1 cellular context compared by ENCODE assay signal in the genomic region with DNA sequence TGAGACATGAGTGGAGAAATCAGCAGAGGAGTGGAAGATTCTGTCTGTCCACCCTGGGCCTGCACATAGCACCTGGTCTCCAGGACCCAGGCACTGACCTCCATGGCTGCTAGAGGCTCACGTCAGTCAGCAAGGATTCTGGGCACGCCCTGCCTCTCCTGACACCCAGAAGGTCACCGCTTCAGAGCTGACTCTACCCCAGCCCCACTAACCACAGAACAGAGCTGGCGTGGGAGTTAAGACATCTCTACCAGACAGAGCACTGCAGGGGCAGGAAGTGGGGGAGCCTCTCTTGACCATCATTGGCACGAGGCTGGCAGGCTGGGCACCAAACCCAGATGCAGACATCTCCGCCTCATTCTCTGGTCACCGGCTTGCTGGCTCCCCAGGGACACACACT.
TF ChIP-seq lines count a peak whose summit lies in the region.

No MANE protein-coding gene starts in this region.

TF ChIP-seq in H1, 55 proteins besides CTCF, POLR2A, EP300 and RAD21 (continued from another document):
- TF ChIP-seq YY1 (IDR thresholded peaks at IDR 0.05; ENCODE audit: low read depth, low read length) (no peak), FOSL1 (IDR thresholded peaks at IDR 0.05; ENCODE audit: insufficient read depth, low read depth, low read length) (no peak), GTF2F1 (IDR thresholded peaks at IDR 0.05; ENCODE audit: borderline replicate concordance, low read depth, low read length) (no peak), PHF8 (conservative IDR thresholded peaks at IDR 0.05; ENCODE audit: low read depth, low read length) (no peak), BRCA1 (IDR thresholded peaks at IDR 0.05; ENCODE audit: low read depth, low read length) (no peak), POU5F1 (IDR thresholded peaks at IDR 0.05; ENCODE audit: low read depth, low read length) (no peak), KDM1A (IDR thresholded peaks at IDR 0.05; ENCODE audit: borderline replicate concordance, low read length) (no peak), EGR1 (IDR thresholded peaks at IDR 0.05; ENCODE audit: borderline replicate concordance, low read depth, low read length) (no peak), SIX5 (IDR thresholded peaks at IDR 0.05; ENCODE audit: low read depth, low read length) (no peak), CHD1 (IDR thresholded peaks at IDR 0.05; ENCODE audit: low read depth, low read length) (no peak), RBBP5 (IDR thresholded peaks at IDR 0.05; ENCODE audit: borderline replicate concordance, low read depth, low read length) (no peak), SP2 (IDR thresholded peaks at IDR 0.05; ENCODE audit: low read length) (no peak)
- TF ChIP-seq, protein P1, sequence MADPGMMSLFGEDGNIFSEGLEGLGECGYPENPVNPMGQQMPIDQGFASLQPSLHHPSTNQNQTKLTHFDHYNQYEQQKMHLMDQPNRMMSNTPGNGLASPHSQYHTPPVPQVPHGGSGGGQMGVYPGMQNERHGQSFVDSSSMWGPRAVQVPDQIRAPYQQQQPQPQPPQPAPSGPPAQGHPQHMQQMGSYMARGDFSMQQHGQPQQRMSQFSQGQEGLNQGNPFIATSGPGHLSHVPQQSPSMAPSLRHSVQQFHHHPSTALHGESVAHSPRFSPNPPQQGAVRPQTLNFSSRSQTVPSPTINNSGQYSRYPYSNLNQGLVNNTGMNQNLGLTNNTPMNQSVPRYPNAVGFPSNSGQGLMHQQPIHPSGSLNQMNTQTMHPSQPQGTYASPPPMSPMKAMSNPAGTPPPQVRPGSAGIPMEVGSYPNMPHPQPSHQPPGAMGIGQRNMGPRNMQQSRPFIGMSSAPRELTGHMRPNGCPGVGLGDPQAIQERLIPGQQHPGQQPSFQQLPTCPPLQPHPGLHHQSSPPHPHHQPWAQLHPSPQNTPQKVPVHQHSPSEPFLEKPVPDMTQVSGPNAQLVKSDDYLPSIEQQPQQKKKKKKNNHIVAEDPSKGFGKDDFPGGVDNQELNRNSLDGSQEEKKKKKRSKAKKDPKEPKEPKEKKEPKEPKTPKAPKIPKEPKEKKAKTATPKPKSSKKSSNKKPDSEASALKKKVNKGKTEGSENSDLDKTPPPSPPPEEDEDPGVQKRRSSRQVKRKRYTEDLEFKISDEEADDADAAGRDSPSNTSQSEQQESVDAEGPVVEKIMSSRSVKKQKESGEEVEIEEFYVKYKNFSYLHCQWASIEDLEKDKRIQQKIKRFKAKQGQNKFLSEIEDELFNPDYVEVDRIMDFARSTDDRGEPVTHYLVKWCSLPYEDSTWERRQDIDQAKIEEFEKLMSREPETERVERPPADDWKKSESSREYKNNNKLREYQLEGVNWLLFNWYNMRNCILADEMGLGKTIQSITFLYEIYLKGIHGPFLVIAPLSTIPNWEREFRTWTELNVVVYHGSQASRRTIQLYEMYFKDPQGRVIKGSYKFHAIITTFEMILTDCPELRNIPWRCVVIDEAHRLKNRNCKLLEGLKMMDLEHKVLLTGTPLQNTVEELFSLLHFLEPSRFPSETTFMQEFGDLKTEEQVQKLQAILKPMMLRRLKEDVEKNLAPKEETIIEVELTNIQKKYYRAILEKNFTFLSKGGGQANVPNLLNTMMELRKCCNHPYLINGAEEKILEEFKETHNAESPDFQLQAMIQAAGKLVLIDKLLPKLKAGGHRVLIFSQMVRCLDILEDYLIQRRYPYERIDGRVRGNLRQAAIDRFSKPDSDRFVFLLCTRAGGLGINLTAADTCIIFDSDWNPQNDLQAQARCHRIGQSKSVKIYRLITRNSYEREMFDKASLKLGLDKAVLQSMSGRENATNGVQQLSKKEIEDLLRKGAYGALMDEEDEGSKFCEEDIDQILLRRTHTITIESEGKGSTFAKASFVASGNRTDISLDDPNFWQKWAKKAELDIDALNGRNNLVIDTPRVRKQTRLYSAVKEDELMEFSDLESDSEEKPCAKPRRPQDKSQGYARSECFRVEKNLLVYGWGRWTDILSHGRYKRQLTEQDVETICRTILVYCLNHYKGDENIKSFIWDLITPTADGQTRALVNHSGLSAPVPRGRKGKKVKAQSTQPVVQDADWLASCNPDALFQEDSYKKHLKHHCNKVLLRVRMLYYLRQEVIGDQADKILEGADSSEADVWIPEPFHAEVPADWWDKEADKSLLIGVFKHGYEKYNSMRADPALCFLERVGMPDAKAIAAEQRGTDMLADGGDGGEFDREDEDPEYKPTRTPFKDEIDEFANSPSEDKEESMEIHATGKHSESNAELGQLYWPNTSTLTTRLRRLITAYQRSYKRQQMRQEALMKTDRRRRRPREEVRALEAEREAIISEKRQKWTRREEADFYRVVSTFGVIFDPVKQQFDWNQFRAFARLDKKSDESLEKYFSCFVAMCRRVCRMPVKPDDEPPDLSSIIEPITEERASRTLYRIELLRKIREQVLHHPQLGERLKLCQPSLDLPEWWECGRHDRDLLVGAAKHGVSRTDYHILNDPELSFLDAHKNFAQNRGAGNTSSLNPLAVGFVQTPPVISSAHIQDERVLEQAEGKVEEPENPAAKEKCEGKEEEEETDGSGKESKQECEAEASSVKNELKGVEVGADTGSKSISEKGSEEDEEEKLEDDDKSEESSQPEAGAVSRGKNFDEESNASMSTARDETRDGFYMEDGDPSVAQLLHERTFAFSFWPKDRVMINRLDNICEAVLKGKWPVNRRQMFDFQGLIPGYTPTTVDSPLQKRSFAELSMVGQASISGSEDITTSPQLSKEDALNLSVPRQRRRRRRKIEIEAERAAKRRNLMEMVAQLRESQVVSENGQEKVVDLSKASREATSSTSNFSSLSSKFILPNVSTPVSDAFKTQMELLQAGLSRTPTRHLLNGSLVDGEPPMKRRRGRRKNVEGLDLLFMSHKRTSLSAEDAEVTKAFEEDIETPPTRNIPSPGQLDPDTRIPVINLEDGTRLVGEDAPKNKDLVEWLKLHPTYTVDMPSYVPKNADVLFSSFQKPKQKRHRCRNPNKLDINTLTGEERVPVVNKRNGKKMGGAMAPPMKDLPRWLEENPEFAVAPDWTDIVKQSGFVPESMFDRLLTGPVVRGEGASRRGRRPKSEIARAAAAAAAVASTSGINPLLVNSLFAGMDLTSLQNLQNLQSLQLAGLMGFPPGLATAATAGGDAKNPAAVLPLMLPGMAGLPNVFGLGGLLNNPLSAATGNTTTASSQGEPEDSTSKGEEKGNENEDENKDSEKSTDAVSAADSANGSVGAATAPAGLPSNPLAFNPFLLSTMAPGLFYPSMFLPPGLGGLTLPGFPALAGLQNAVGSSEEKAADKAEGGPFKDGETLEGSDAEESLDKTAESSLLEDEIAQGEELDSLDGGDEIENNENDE (IDR thresholded peaks at IDR 0.05; ENCODE audit: insufficient replicate concordance, low read length): no peak
- TF ChIP-seq, protein P2, sequence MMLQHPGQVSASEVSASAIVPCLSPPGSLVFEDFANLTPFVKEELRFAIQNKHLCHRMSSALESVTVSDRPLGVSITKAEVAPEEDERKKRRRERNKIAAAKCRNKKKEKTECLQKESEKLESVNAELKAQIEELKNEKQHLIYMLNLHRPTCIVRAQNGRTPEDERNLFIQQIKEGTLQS (IDR thresholded peaks at IDR 0.05; ENCODE audit: insufficient read depth, low read depth, low read length): no peak
